Comparison of ENCODE assay signal across 13 cellular contexts in genomic region chr19:4878491-4878968, GRCh38. TPM values are rescaled to one million over a fixed set of nuclear protein-coding genes. Genes with fewer than 3 reads are reported as not detected.
DNase-seq lines count a peak whose midpoint lies in the region; TF ChIP-seq lines count a peak whose summit lies in the region.
"Had no signal": no experiment of that assay in that cellular context is flagged by ENCODE, and none has a peak within 500 bp of the region (broad histone marks: within the 10 kb centered on the region; RNA-seq: fewer than 3 reads in every experiment).

No MANE protein-coding gene starts in this region.

- no peak overlapping the region for H3K27ac Mint-ChIP-seq in activated CD4-positive, alpha-beta memory T cell treated with anti-CD3 and anti-CD28 coated beads, Interleukin-2, amount 10 ng/mL, durations not matched to agents 7 days and 5 days
- H3K27ac Mint-ChIP-seq: CD4-positive, alpha-beta memory T cell; stimulated activated memory B cell treated with anti-CD40 and anti-IgM and Interleukin-4, amounts not matched to agents 10 μg/mL and 1 μg/mL and 100 μg/mL, for 72 hours had no signal

- peaks cover 2% of the 10 kb centered on the region for H3K27me3 Mint-ChIP-seq in activated CD4-positive, alpha-beta memory T cell treated with anti-CD3 and anti-CD28 coated beads, Interleukin-2, amount 10 ng/mL, durations not matched to agents 7 days and 5 days
- H3K27me3 Mint-ChIP-seq: CD4-positive, alpha-beta memory T cell had no signal

- H3K27ac ChIP-seq in HUES64 (ENCODE audit: low read depth, low read length) (no peak overlapping the region; the same call in 1 of the 2 replicates), coronary artery (peak overlapping the region; percentile 28 to 66)

- peak overlapping the region; percentile 20; the same call in 1 of the 2 replicates for H3K9ac ChIP-seq in HUES64 (ENCODE audit: low read depth, low read length)

- H3K4me1 Mint-ChIP-seq in activated CD4-positive, alpha-beta memory T cell treated with anti-CD3 and anti-CD28 coated beads, Interleukin-2, amount 10 ng/mL, durations not matched to agents 7 days and 5 days = peaks cover 2% of the 10 kb centered on the region

- no peaks in the 10 kb centered on the region for H3K9me3 Mint-ChIP-seq in activated CD4-positive, alpha-beta memory T cell treated with anti-CD3 and anti-CD28 coated beads, Interleukin-2, amount 10 ng/mL, durations not matched to agents 7 days and 5 days
- H3K9me3 Mint-ChIP-seq: stimulated activated memory B cell treated with anti-CD40 and anti-IgM and Interleukin-4, amounts not matched to agents 10 μg/mL and 1 μg/mL and 100 μg/mL, for 72 hours had no signal

- CTCF ChIA-PET in activated CD4-positive, alpha-beta memory T cell treated with anti-CD3 and anti-CD28 coated beads, Interleukin-2, amount 10 ng/mL, durations not matched to agents 7 days and 5 days (lab: Charles Lee) = no interaction called here

- H3K9me3 ChIP-seq in HUES64 (ENCODE audit: insufficient read depth, low read depth, low read length) (no peaks in the 10 kb centered on the region), neuron (ENCODE audit: low read length) (no peaks in the 10 kb centered on the region)

- H3K4me1 ChIP-seq in HUES64 (ENCODE audit: insufficient read depth, low read length) (peaks cover 13% of the 10 kb centered on the region; the same call in 1 of the 2 replicates), neuron (ENCODE audit: insufficient read depth, low read length) (peaks cover 15% of the 10 kb centered on the region)

- no peak for TF ChIP-seq CTCF in coronary artery (IDR thresholded peaks at IDR 0.05)

- POLR2A ChIA-PET in activated CD4-positive, alpha-beta memory T cell treated with anti-CD3 and anti-CD28 coated beads, Interleukin-2, amount 10 ng/mL, durations not matched to agents 7 days and 5 days (lab: Charles Lee) = no interaction called here

- no peak overlapping the region for H3K4me3 Mint-ChIP-seq in activated CD4-positive, alpha-beta memory T cell treated with anti-CD3 and anti-CD28 coated beads, Interleukin-2, amount 10 ng/mL, durations not matched to agents 7 days and 5 days
- H3K4me3 Mint-ChIP-seq: CD4-positive, alpha-beta memory T cell; stimulated activated memory B cell treated with anti-CD40 and anti-IgM and Interleukin-4, amounts not matched to agents 10 μg/mL and 1 μg/mL and 100 μg/mL, for 72 hours had no signal

- no peaks in the 10 kb centered on the region for H3K27me3 ChIP-seq in HUES64 (ENCODE audit: insufficient read depth, low read length)
- H3K27me3 ChIP-seq in neuron (ENCODE audit: insufficient read depth, low read length) = no peaks in the 10 kb centered on the region

- H3K36me3 ChIP-seq in HUES64 (ENCODE audit: insufficient read depth, low read length) = no peaks in the 10 kb centered on the region
- no peaks in the 10 kb centered on the region for H3K36me3 ChIP-seq in neuron (ENCODE audit: insufficient read depth, low read length)

- H2AFZ ChIP-seq in neuron (ENCODE audit: low read depth, low read length) = peak overlapping the region; percentile 16

- H3K36me3 Mint-ChIP-seq in activated CD4-positive, alpha-beta memory T cell treated with anti-CD3 and anti-CD28 coated beads, Interleukin-2, amount 10 ng/mL, durations not matched to agents 7 days and 5 days (ENCODE audit: low read depth) = no peaks in the 10 kb centered on the region
- H3K36me3 Mint-ChIP-seq: CD4-positive, alpha-beta memory T cell; stimulated activated memory B cell treated with anti-CD40 and anti-IgM and Interleukin-4, amounts not matched to agents 10 μg/mL and 1 μg/mL and 100 μg/mL, for 72 hours had no signal

- DNase-seq in AG08396 (ENCODE audit: low spot score) (peak; percentile 17), coronary artery (ENCODE audit: low spot score) (no peak), glomerular visceral epithelial cell (ENCODE audit: extremely low spot score) (no peak), OCI-M2 (lab: John Stamatoyannopoulos, UW; ENCODE audit: unreplicated experiment) (no peak), NCI-H187 treated with DMSO at 0.1 percent for 48 hours (lab: John Stamatoyannopoulos, UW) (no peak)
- no peak for DNase-seq in activated CD4-positive, alpha-beta memory T cell treated with anti-CD3 and anti-CD28 coated beads, Interleukin-2, amount 10 ng/mL, durations not matched to agents 7 days and 5 days
- DNase-seq: CD4-positive, alpha-beta memory T cell had no signal

- no peak overlapping the region for H3K4me3 ChIP-seq in HUES64 (ENCODE audit: low read length)
- peak overlapping the region; percentile 37 for H3K4me3 ChIP-seq in coronary artery
- no peak overlapping the region for H3K4me3 ChIP-seq in neuron (ENCODE audit: low read length)

- 69% methylated on average over 23 of the region's 23 CpGs for WGBS in HUES64

RNA-seq across cellular contexts. Expression of gene PLIN3, which starts 11.1 kb away (rescaled TPM):
- 42.9 TPM for polyA plus RNA-seq in HUES64 (2013, experiment 1 of 2)
- 48.6 TPM for polyA plus RNA-seq in HUES64 (2013, experiment 2 of 2)
- 10 to 100 TPM; 36.3 to 40.5 TPM for total RNA-seq in activated CD4-positive, alpha-beta memory T cell treated with anti-CD3 and anti-CD28 coated beads, Interleukin-2, amount 10 ng/mL, durations not matched to agents 7 days and 5 days

RNA-seq across cellular contexts. Expression of gene ARRDC5, which starts 24.2 kb away (rescaled TPM):
- polyA plus RNA-seq in HUES64 (2013, experiment 1 of 2) = not detected
- not detected for polyA plus RNA-seq in HUES64 (2013, experiment 2 of 2)
- total RNA-seq in activated CD4-positive, alpha-beta memory T cell treated with anti-CD3 and anti-CD28 coated beads, Interleukin-2, amount 10 ng/mL, durations not matched to agents 7 days and 5 days = 1 to 10 TPM in 1 of 2 experiments, under 1 TPM in 1; 0.85 to 1.0 TPM
- total RNA-seq: bronchial epithelial cell, HT-29, pulmonary artery endothelial cell had no signal

RNA-seq across cellular contexts. Expression of gene UHRF1, which starts 30.8 kb away (rescaled TPM):
- polyA plus RNA-seq in HUES64 (2013, experiment 1 of 2) = 46.6 TPM
- 45.3 TPM for polyA plus RNA-seq in HUES64 (2013, experiment 2 of 2)
- 10 to 100 TPM; 86.5 to 88.3 TPM for total RNA-seq in activated CD4-positive, alpha-beta memory T cell treated with anti-CD3 and anti-CD28 coated beads, Interleukin-2, amount 10 ng/mL, durations not matched to agents 7 days and 5 days

RNA-seq across cellular contexts. Expression of gene TICAM1, which starts 47.0 kb away (rescaled TPM):
- 0.50 TPM for polyA plus RNA-seq in HUES64 (2013, experiment 1 of 2)
- 0.76 TPM for polyA plus RNA-seq in HUES64 (2013, experiment 2 of 2)
- total RNA-seq in activated CD4-positive, alpha-beta memory T cell treated with anti-CD3 and anti-CD28 coated beads, Interleukin-2, amount 10 ng/mL, durations not matched to agents 7 days and 5 days = 10 to 100 TPM; 25.9 to 26.0 TPM
